Comparison of ENCODE assay signal across 21 cellular contexts in the genomic region with DNA sequence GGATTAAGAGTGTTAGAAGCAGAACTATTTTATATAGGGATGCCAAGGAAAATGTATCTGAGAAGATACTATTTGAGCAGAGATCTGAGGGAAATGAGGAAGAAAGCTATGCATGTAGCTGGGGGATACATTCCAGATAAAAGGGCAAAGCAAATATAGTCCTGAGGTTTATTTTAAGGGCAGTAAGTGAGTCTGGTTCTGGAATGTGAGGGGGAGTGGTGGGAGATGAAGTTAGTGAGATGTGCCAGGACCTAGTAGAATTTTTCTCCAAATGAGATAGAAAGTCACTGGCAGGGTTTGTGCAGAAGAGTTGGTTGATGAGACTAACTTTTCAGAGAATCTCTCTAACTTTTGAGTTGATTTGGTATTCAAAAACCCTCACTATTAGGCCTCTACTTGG.
"Had no signal": no experiment of that assay in that cellular context is flagged by ENCODE, and none has a peak within 500 bp of the region (broad histone marks: within the 10 kb centered on the region; RNA-seq: fewer than 3 reads in every experiment).

No MANE protein-coding gene starts in this region.

- DNase-seq: activated CD4-positive, alpha-beta memory T cell treated with anti-CD3 and anti-CD28 coated beads for 36 hours; activated CD4-positive, alpha-beta T cell treated with anti-CD3 and anti-CD28 coated beads for 36 hours; activated CD8-positive, alpha-beta memory T cell treated with anti-CD3 and anti-CD28 coated beads, Interleukin-2, amount 50 U/mL, for 48 hours; activated gamma-delta T cell; activated T-cell treated with anti-CD3 and anti-CD28 coated beads, Interleukin-2, amount 50 U/mL, for 72 hours; amygdala; dermis blood vessel endothelial cell; effector memory CD8-positive, alpha-beta T cell; heart left ventricle; left cardiac atrium; mammary epithelial cell; naive thymus-derived CD8-positive, alpha-beta T cell; right cardiac atrium; upper lobe of left lung; WERI-Rb-1 had no signal

- H3K36me3 Mint-ChIP-seq: activated CD4-positive, alpha-beta memory T cell treated with anti-CD3 and anti-CD28 coated beads for 36 hours; activated naive CD4-positive, alpha-beta T cell treated with anti-CD3 and anti-CD28 coated beads, Interleukin-2, amount 50 U/mL, for 72 hours had no signal

- H3K9me3 Mint-ChIP-seq: activated CD4-positive, alpha-beta memory T cell treated with anti-CD3 and anti-CD28 coated beads for 36 hours; activated naive CD4-positive, alpha-beta T cell treated with anti-CD3 and anti-CD28 coated beads, Interleukin-2, amount 50 U/mL, for 72 hours; activated T-cell treated with anti-CD3 and anti-CD28 coated beads, Interleukin-2, amount 50 U/mL, for 72 hours; stimulated activated naive CD8-positive, alpha-beta T cell treated with anti-CD3 and anti-CD28 coated beads, Interleukin-15, Interleukin-2, amounts not matched to agents 100 ng/mL and 50 ng/mL, for 24 hours had no signal

- H3K27me3 ChIP-seq: heart left ventricle, suprapubic skin, upper lobe of left lung had no signal

- H3K27ac Mint-ChIP-seq: activated CD4-positive, alpha-beta memory T cell treated with anti-CD3 and anti-CD28 coated beads for 36 hours; activated CD4-positive, alpha-beta T cell treated with anti-CD3 and anti-CD28 coated beads for 36 hours; activated naive CD4-positive, alpha-beta T cell treated with anti-CD3 and anti-CD28 coated beads, Interleukin-2, amount 50 U/mL, for 72 hours; activated T-cell treated with anti-CD3 and anti-CD28 coated beads, Interleukin-2, amount 50 U/mL, for 72 hours; stimulated activated naive CD8-positive, alpha-beta T cell treated with anti-CD3 and anti-CD28 coated beads, Interleukin-15, Interleukin-2, amounts not matched to agents 100 ng/mL and 50 ng/mL, for 24 hours had no signal

- H3K4me3 Mint-ChIP-seq: activated CD4-positive, alpha-beta memory T cell treated with anti-CD3 and anti-CD28 coated beads for 36 hours; activated CD4-positive, alpha-beta T cell treated with anti-CD3 and anti-CD28 coated beads for 36 hours; activated T-cell treated with anti-CD3 and anti-CD28 coated beads, Interleukin-2, amount 50 U/mL, for 72 hours; effector memory CD8-positive, alpha-beta T cell; naive thymus-derived CD8-positive, alpha-beta T cell; stimulated activated naive CD8-positive, alpha-beta T cell treated with anti-CD3 and anti-CD28 coated beads, Interleukin-15, Interleukin-2, amounts not matched to agents 100 ng/mL and 50 ng/mL, for 24 hours had no signal

- H3K4me3 ChIP-seq: heart left ventricle, suprapubic skin, upper lobe of left lung had no signal

- H3K9me3 ChIP-seq: suprapubic skin had no signal

- FAIRE-seq: frontal cortex had no signal

- H3K27ac ChIP-seq: epithelial cell of prostate, heart left ventricle, suprapubic skin, WERI-Rb-1 had no signal

- H3K36me3 ChIP-seq: heart left ventricle, suprapubic skin, upper lobe of left lung, WERI-Rb-1 had no signal

- ATAC-seq: activated CD4-positive, alpha-beta T cell treated with anti-CD3 and anti-CD28 coated beads for 36 hours; activated naive CD4-positive, alpha-beta T cell treated with anti-CD3 and anti-CD28 coated beads, Interleukin-2, amount 50 U/mL, for 72 hours; activated T-cell treated with anti-CD3 and anti-CD28 coated beads, Interleukin-2, amount 50 U/mL, for 72 hours; effector memory CD8-positive, alpha-beta T cell; heart left ventricle; naive thymus-derived CD8-positive, alpha-beta T cell; right cardiac atrium; SK-N-SH treated with all-trans-retinoic acid at 6 μM for 48 hours had no signal
